In genomic region chr16:57825298-57826039, GRCh38 we compare ENCODE assay signal across 18 cellular contexts. TPM values are rescaled to one million over a fixed set of nuclear protein-coding genes. Genes with fewer than 3 reads are reported as not detected.
"Had no signal": no experiment of that assay in that cellular context is flagged by ENCODE, and none has a peak within 500 bp of the region (broad histone marks: within the 10 kb centered on the region; RNA-seq: fewer than 3 reads in every experiment).

No MANE protein-coding gene starts in this region.

- H3K9me3 ChIP-seq: breast epithelium, gastroesophageal sphincter, heart right ventricle, prostate gland, suprapubic skin, upper lobe of left lung had no signal

- H3K27ac ChIP-seq: breast epithelium, gastroesophageal sphincter, prostate gland, suprapubic skin had no signal

- H3K4me3 ChIP-seq: breast epithelium, gastroesophageal sphincter, heart right ventricle, prostate gland, smooth muscle cell, suprapubic skin, upper lobe of left lung had no signal

- H3K4me1 ChIP-seq: prostate gland, suprapubic skin had no signal

- DNase-seq: activated CD4-positive, CD25-positive, alpha-beta regulatory T cell treated with anti-CD3 and anti-CD28 coated beads, Interleukin-2, amount 50 U/mL, for 72 hours; activated naive CD4-positive, alpha-beta T cell treated with Interleukin-2 at 50 U/mL for 16 hours; activated naive CD8-positive, alpha-beta T cell treated with anti-CD3 and anti-CD28 coated beads, Interleukin-2, amount 50 U/mL, for 24 hours; activated T-cell treated with anti-CD3 and anti-CD28 coated beads for 4 hours; aorta; erythroblast; heart right ventricle; nephron progenitor cell; occipital lobe; right cardiac atrium; stimulated activated naive CD8-positive, alpha-beta T cell treated with anti-CD3 and anti-CD28 coated beads, Interleukin-15, Interleukin-2, amounts not matched to agents 100 U/mL and 50 U/mL, for 24 hours had no signal

- H3K36me3 ChIP-seq: breast epithelium, gastroesophageal sphincter, heart right ventricle, prostate gland, suprapubic skin, upper lobe of left lung had no signal

- H3K27me3 ChIP-seq: breast epithelium, gastroesophageal sphincter, heart right ventricle, suprapubic skin, upper lobe of left lung had no signal

- H3K4me2 ChIP-seq: smooth muscle cell had no signal

RNA-seq across cellular contexts. Expression of gene KIFC3, which starts 23.2 kb away (rescaled TPM):
- total RNA-seq: T-helper 1 cell treated with Interleukin-12 subunit alpha and Interleukin-12 subunit beta and Interleukin-4 antibody, amounts not matched to agents 30 ng/mL and 1 ng/mL, for 36 hours had no signal
